16 cellular contexts compared by ENCODE assay signal in the genomic region with DNA sequence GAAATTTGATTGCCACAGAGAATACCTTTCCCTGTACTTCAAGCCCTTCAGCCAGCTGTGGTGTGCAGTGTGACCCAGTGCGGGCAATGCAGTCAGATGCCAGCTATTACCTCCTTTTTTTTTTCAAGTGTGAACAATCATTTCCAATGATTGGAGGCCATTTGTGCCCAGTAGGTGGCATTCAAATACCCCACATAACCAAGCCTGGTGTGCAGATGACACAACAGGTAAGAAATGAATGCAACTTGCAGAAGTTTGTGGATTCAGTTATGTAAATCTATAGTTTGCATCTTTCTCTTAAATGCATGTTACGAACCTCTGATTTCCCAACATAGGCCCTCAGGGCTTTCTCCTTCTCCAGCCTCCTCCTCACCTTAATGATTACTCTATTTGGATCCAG.
DNase-seq lines count a peak whose midpoint lies in the region; ATAC-seq and TF ChIP-seq lines count a peak whose summit lies in the region.
"Had no signal": no experiment of that assay in that cellular context is flagged by ENCODE, and none has a peak within 500 bp of the region (broad histone marks: within the 10 kb centered on the region; RNA-seq: fewer than 3 reads in every experiment).

No MANE protein-coding gene starts in this region.

- in situ Hi-C loops in T47D (cut with HindIII; ENCODE audit: low pct_unique_long_range_greater_than_20kb, low sequenced_read_pairs), result no loop called here

- H3K27ac ChIP-seq in Karpas-422 (ENCODE audit: low read length) (no peak overlapping the region), lower lobe of right lung (no peak overlapping the region), sigmoid colon (no peak overlapping the region)
- no peak overlapping the region for H3K27ac ChIP-seq in naive thymus-derived CD4-positive, alpha-beta T cell (ENCODE audit: low read depth, low read length)
- H3K27ac ChIP-seq: coronary artery, SJCRH30 had no signal

- DNase-seq in Calu3, result peak; percentile 43
- peak; percentile 45 for DNase-seq in Karpas-422
- DNase-seq in T47D (ENCODE audit: low read depth in 1 of 2, low spot score in 1 of 2), result peak; percentile 14 to 71
- no peak for DNase-seq in lower lobe of right lung
- no peak for DNase-seq in naive thymus-derived CD4-positive, alpha-beta T cell
- no peak for DNase-seq in left colon
- no peak for DNase-seq in sigmoid colon
- DNase-seq in NCI-H226, result no peak
- DNase-seq: activated CD4-positive, alpha-beta T cell treated with anti-CD3 and anti-CD28 coated beads, Interleukin-2, amount 10 ng/mL, durations not matched to agents 7 days and 5 days; activated naive CD4-positive, alpha-beta T cell treated with Interleukin-2 at 50 U/mL for 16 hours; GOT3; hippocampal formation; naive B cell had no signal

- POLR2A ChIA-PET in naive thymus-derived CD4-positive, alpha-beta T cell (lab: Charles Lee), result no interaction called here

- peak; percentile 45 for TF ChIP-seq CTCF in Calu3 (IDR thresholded peaks at IDR 0.05; ENCODE audit: unreplicated experiment)
- peak; percentile 17 for TF ChIP-seq CTCF in lower lobe of right lung (IDR thresholded peaks at IDR 0.05)
- no peak for TF ChIP-seq CTCF in sigmoid colon (IDR thresholded peaks at IDR 0.05)

- no peak overlapping the region for H3K4me2 ChIP-seq in Karpas-422 (ENCODE audit: low read depth, low read length, poor library complexity, severe bottlenecking)

- H3K9me3 ChIP-seq in Karpas-422 (ENCODE audit: low read length) (no peaks in the 10 kb centered on the region), lower lobe of right lung (no peaks in the 10 kb centered on the region), sigmoid colon (no peaks in the 10 kb centered on the region)
- no peaks in the 10 kb centered on the region for H3K9me3 ChIP-seq in naive thymus-derived CD4-positive, alpha-beta T cell (ENCODE audit: control insufficient read depth in 2 of 3, low read length in 3 of 3)
- H3K9me3 ChIP-seq: SJCRH30 had no signal

- intact Hi-C loops in Calu3 (cut with micrococcal nuclease; ENCODE audit: unreplicated experiment), result loop anchor here (1.0 kb wide), 2 partner anchors 72 to 382 kb away; no protein-coding TSS in a partner anchor
- intact Hi-C loops in lower lobe of right lung (cut with DNase I), result no loop called here
- intact Hi-C loops in naive thymus-derived CD4-positive, alpha-beta T cell (cut with micrococcal nuclease), result no loop called here
- intact Hi-C loops in left colon (cut with DNase I, micrococcal nuclease), result no loop called here
- intact Hi-C loops in sigmoid colon (cut with DNase I), result no loop called here

- no peak for TF ChIP-seq POLR2A in sigmoid colon (IDR thresholded peaks at IDR 0.05)

- no peaks in the 10 kb centered on the region for H3K4me1 ChIP-seq in Karpas-422 (ENCODE audit: low read length)
- no peaks in the 10 kb centered on the region for H3K4me1 ChIP-seq in lower lobe of right lung
- no peaks in the 10 kb centered on the region for H3K4me1 ChIP-seq in naive thymus-derived CD4-positive, alpha-beta T cell (ENCODE audit: control insufficient read depth in 2 of 2, insufficient read depth in 2 of 2, low read length in 2 of 2)
- H3K4me1 ChIP-seq in sigmoid colon, result no peaks in the 10 kb centered on the region
- H3K4me1 ChIP-seq: SJCRH30 had no signal

- ATAC-seq in lower lobe of right lung (peak in 1 of 2 donors; percentile 28), left colon (no peak)
- ATAC-seq in naive thymus-derived CD4-positive, alpha-beta T cell, result no peak
- ATAC-seq: stimulated activated memory B cell treated with anti-CD40 and anti-IgM and Interleukin-4, amounts not matched to agents 10 μg/mL and 1 μg/mL and 100 μg/mL, for 72 hours had no signal

- CTCF ChIA-PET in Calu3 (lab: Charles Lee), result interaction anchor here (0.6 kb wide), 3 partner anchors 219 to 366 kb away, joined by 3 read pairs; a partner anchor contains a TSS
- CTCF ChIA-PET in naive thymus-derived CD4-positive, alpha-beta T cell (lab: Charles Lee), result no interaction called here

- no peaks in the 10 kb centered on the region for H3K36me3 ChIP-seq in Karpas-422 (ENCODE audit: insufficient read depth, low read length)
- H3K36me3 ChIP-seq in lower lobe of right lung, result no peaks in the 10 kb centered on the region
- H3K36me3 ChIP-seq in naive thymus-derived CD4-positive, alpha-beta T cell (ENCODE audit: control insufficient read depth in 2 of 3, insufficient read depth in 3 of 3, low read length in 3 of 3), result no peaks in the 10 kb centered on the region
- no peaks in the 10 kb centered on the region for H3K36me3 ChIP-seq in sigmoid colon
- H3K36me3 ChIP-seq: SJCRH30 had no signal

- no peak overlapping the region for H3K9ac ChIP-seq in Karpas-422 (ENCODE audit: low read length)

- H3K79me2 ChIP-seq in Karpas-422 (ENCODE audit: low read length), result no peaks in the 10 kb centered on the region

- no peaks in the 10 kb centered on the region for H4K20me1 ChIP-seq in Karpas-422 (ENCODE audit: insufficient read depth, low read depth, low read length)

- H3K4me3 ChIP-seq in Karpas-422 (ENCODE audit: low read length) (no peak overlapping the region), lower lobe of right lung (no peak overlapping the region), sigmoid colon (no peak overlapping the region)
- H3K4me3 ChIP-seq in naive thymus-derived CD4-positive, alpha-beta T cell (ENCODE audit: low read length), result no peak overlapping the region
- H3K4me3 ChIP-seq: coronary artery, SJCRH30 had no signal

- H3K4me1 Mint-ChIP-seq in Calu3 (ENCODE audit: low read depth, unreplicated experiment), result no peaks in the 10 kb centered on the region
- H3K4me1 Mint-ChIP-seq in naive thymus-derived CD4-positive, alpha-beta T cell, result no peaks in the 10 kb centered on the region
- H3K4me1 Mint-ChIP-seq: activated CD4-positive, alpha-beta T cell treated with anti-CD3 and anti-CD28 coated beads, Interleukin-2, amount 10 ng/mL, durations not matched to agents 7 days and 5 days; naive B cell; stimulated activated memory B cell treated with anti-CD40 and anti-IgM and Interleukin-4, amounts not matched to agents 10 μg/mL and 1 μg/mL and 100 μg/mL, for 72 hours had no signal

- H3K9me3 Mint-ChIP-seq in Calu3 (ENCODE audit: low read depth, unreplicated experiment), result no peaks in the 10 kb centered on the region
- peaks cover 0 to 5% (median 0%) of the 10 kb centered on the region in 11 donors for H3K9me3 Mint-ChIP-seq in naive thymus-derived CD4-positive, alpha-beta T cell
- H3K9me3 Mint-ChIP-seq: activated CD4-positive, alpha-beta T cell treated with anti-CD3 and anti-CD28 coated beads, Interleukin-2, amount 10 ng/mL, durations not matched to agents 7 days and 5 days; stimulated activated memory B cell treated with anti-CD40 and anti-IgM and Interleukin-4, amounts not matched to agents 10 μg/mL and 1 μg/mL and 100 μg/mL, for 72 hours had no signal

- H3K9me2 ChIP-seq in Karpas-422 (replicated peaks; ENCODE audit: insufficient read depth, low read length), result no peaks in the 10 kb centered on the region

- H3K36me3 Mint-ChIP-seq in Calu3 (ENCODE audit: insufficient read depth, unreplicated experiment), result no peaks in the 10 kb centered on the region
- H3K36me3 Mint-ChIP-seq in naive thymus-derived CD4-positive, alpha-beta T cell, result no peaks in the 10 kb centered on the region
- H3K36me3 Mint-ChIP-seq: naive B cell; stimulated activated memory B cell treated with anti-CD40 and anti-IgM and Interleukin-4, amounts not matched to agents 10 μg/mL and 1 μg/mL and 100 μg/mL, for 72 hours had no signal

- no TSS peak for BruUV-seq in Calu3 (replicated peaks; lab: Mats Ljungman, UMichigan)

- H3K4me3 Mint-ChIP-seq in Calu3 (ENCODE audit: low read depth, unreplicated experiment), result no peak overlapping the region
- H3K4me3 Mint-ChIP-seq in naive thymus-derived CD4-positive, alpha-beta T cell, result no peak overlapping the region
- H3K4me3 Mint-ChIP-seq: activated CD4-positive, alpha-beta T cell treated with anti-CD3 and anti-CD28 coated beads, Interleukin-2, amount 10 ng/mL, durations not matched to agents 7 days and 5 days; naive B cell; stimulated activated memory B cell treated with anti-CD40 and anti-IgM and Interleukin-4, amounts not matched to agents 10 μg/mL and 1 μg/mL and 100 μg/mL, for 72 hours had no signal

- no peak overlapping the region for H2AFZ ChIP-seq in Karpas-422 (ENCODE audit: low read length)

- H3K27ac Mint-ChIP-seq in Calu3 (ENCODE audit: unreplicated experiment), result no peak overlapping the region
- H3K27ac Mint-ChIP-seq in naive thymus-derived CD4-positive, alpha-beta T cell, result no peak overlapping the region
- H3K27ac Mint-ChIP-seq: activated CD4-positive, alpha-beta T cell treated with anti-CD3 and anti-CD28 coated beads, Interleukin-2, amount 10 ng/mL, durations not matched to agents 7 days and 5 days; naive B cell; stimulated activated memory B cell treated with anti-CD40 and anti-IgM and Interleukin-4, amounts not matched to agents 10 μg/mL and 1 μg/mL and 100 μg/mL, for 72 hours had no signal

- 69 to 85% methylated on average over 2 of the region's 2 CpGs for WGBS in sigmoid colon, 2 donors

- no peaks in the 10 kb centered on the region for H3K27me3 ChIP-seq in Karpas-422 (ENCODE audit: low read length)
- no peaks in the 10 kb centered on the region for H3K27me3 ChIP-seq in lower lobe of right lung (ENCODE audit: low read depth)
- no peaks in the 10 kb centered on the region for H3K27me3 ChIP-seq in naive thymus-derived CD4-positive, alpha-beta T cell (ENCODE audit: control insufficient read depth in 2 of 2, insufficient read depth in 2 of 2, low read length in 2 of 2)
- no peaks in the 10 kb centered on the region for H3K27me3 ChIP-seq in sigmoid colon
- H3K27me3 ChIP-seq: SJCRH30 had no signal

- no peaks in the 10 kb centered on the region for H3K27me3 Mint-ChIP-seq in Calu3 (ENCODE audit: unreplicated experiment)
- H3K27me3 Mint-ChIP-seq in naive thymus-derived CD4-positive, alpha-beta T cell, result peaks cover 0 to 4% (median 0%) of the 10 kb centered on the region in 5 donors
- H3K27me3 Mint-ChIP-seq: activated CD4-positive, alpha-beta T cell treated with anti-CD3 and anti-CD28 coated beads, Interleukin-2, amount 10 ng/mL, durations not matched to agents 7 days and 5 days; stimulated activated memory B cell treated with anti-CD40 and anti-IgM and Interleukin-4, amounts not matched to agents 10 μg/mL and 1 μg/mL and 100 μg/mL, for 72 hours had no signal

- TF ChIP-seq EP300 in sigmoid colon (IDR thresholded peaks at IDR 0.05), result no peak

Comparison
In these comparisons a context has a peak if more than half of its experiments do, and no peak if none do; other contexts are left out.
1. DNase-seq: peak in Calu3 (single experiment), Karpas-422 (single experiment) and T47D (2 of 2); none in lower lobe of right lung (single experiment), naive thymus-derived CD4-positive, alpha-beta T cell (0 of 9), left colon (0 of 2), sigmoid colon (single experiment) and NCI-H226 (single experiment).
2. CTCF ChIP-seq: peak in Calu3 (single experiment) and lower lobe of right lung (single experiment); none in sigmoid colon (0 of 4).